8 cellular contexts compared by ENCODE assay signal in genomic region chr6:123415844-123416468, GRCh38.
DNase-seq lines count a peak whose midpoint lies in the region; ATAC-seq and TF ChIP-seq lines count a peak whose summit lies in the region.

No MANE protein-coding gene starts in this region.

- H3K79me2 ChIP-seq in mammary epithelial cell (ENCODE audit: insufficient read depth, low read length), result no peaks in the 10 kb centered on the region

- H3K4me1 Mint-ChIP-seq in natural killer cell, result no peaks in the 10 kb centered on the region
- H3K4me1 Mint-ChIP-seq in natural killer cell treated with Interleukin-12 subunit alpha and Interleukin-12 subunit beta and Interleukin-15 and Interleukin-18, amount 100 ng/mL, for 72 hours (ENCODE audit: low read depth in 2 of 2), result no peaks in the 10 kb centered on the region
- no peaks in the 10 kb centered on the region for H3K4me1 Mint-ChIP-seq in stimulated activated naive CD8-positive, alpha-beta T cell treated with anti-CD3 and anti-CD28 coated beads, Interleukin-15, amount 100 ng/mL, for 72 hours

- H3K36me3 ChIP-seq in HEK293 (ENCODE audit: control insufficient read depth in 2 of 2, insufficient read depth in 1 of 2, low read length in 2 of 2) (no peaks in the 10 kb centered on the region), Peyer's patch (no peaks in the 10 kb centered on the region), mammary epithelial cell (ENCODE audit: insufficient read depth, low read length) (no peaks in the 10 kb centered on the region)

- H3K4me2 ChIP-seq in mammary epithelial cell (ENCODE audit: insufficient read depth, low read depth, low read length), result no peak overlapping the region

- intact Hi-C loops in natural killer cell (cut with micrococcal nuclease) (loop anchor here (10.0 kb wide), 1 partner anchor 299 kb away; no protein-coding TSS in a partner anchor), mammary epithelial cell (cut with micrococcal nuclease) (loop anchor here (1.0 kb wide), 1 partner anchor 299 kb away; no protein-coding TSS in a partner anchor)

- no peaks in the 10 kb centered on the region for H3K36me3 Mint-ChIP-seq in natural killer cell
- H3K36me3 Mint-ChIP-seq in natural killer cell treated with Interleukin-12 subunit alpha and Interleukin-12 subunit beta and Interleukin-15 and Interleukin-18, amount 100 ng/mL, for 72 hours, result no peaks in the 10 kb centered on the region

- WGBS in mammary epithelial cell (ENCODE audit: low coverage, missing lambda C conversion rate), result 17% methylated on average over 6 of the region's 6 CpGs

- in situ Hi-C loops in mammary epithelial cell (cut with MboI; ENCODE audit: low sequenced_read_pairs in 2 of 2), result loop anchor here (5.0 to 10.0 kb wide), 2 partner anchors 296 to 299 kb away; no protein-coding TSS in a partner anchor

- H3K27ac ChIP-seq in HEK293 (ENCODE audit: extremely low read depth, low read depth, low read length), result no peak overlapping the region
- no peak overlapping the region for H3K27ac ChIP-seq in Peyer's patch
- H3K27ac ChIP-seq in mammary epithelial cell (ENCODE audit: insufficient read depth, low read depth, low read length), result no peak overlapping the region

- peak; percentile 50 for TF ChIP-seq CTCF in natural killer cell (IDR thresholded peaks at IDR 0.05)
- 0 out of 2 replicates have a peak, but pooled peaks have one; percentile 14 for TF ChIP-seq CTCF in HEK293 (tag by site-specific recombination; IDR thresholded peaks at IDR 0.05)
- TF ChIP-seq CTCF in Peyer's patch (IDR thresholded peaks at IDR 0.05), result peak in 5 of 6 experiments; percentile 2 to 52 (median 45)
- peak; percentile 68 to 73 for TF ChIP-seq CTCF in mammary epithelial cell (conservative IDR thresholded peaks at IDR 0.05 in 1 of 2, IDR thresholded peaks at IDR 0.05 in 1 of 2; ENCODE audit: extremely low read depth in 1 of 2, insufficient read depth in 1 of 2, low read depth in 1 of 2, low read length in 2 of 2)

- H3K9me3 ChIP-seq in HEK293 (ENCODE audit: control insufficient read depth, insufficient read depth, low read depth, low read length) (no peaks in the 10 kb centered on the region), Peyer's patch (no peaks in the 10 kb centered on the region), mammary epithelial cell (replicated peaks; ENCODE audit: insufficient read depth, low read length) (no peaks in the 10 kb centered on the region)

- H3K9me3 Mint-ChIP-seq in natural killer cell, result peaks cover 0 to 2% of the 10 kb centered on the region in 2 donors
- no peaks in the 10 kb centered on the region for H3K9me3 Mint-ChIP-seq in natural killer cell treated with Interleukin-12 subunit alpha and Interleukin-12 subunit beta and Interleukin-15 and Interleukin-18, amount 100 ng/mL, for 72 hours
- H3K9me3 Mint-ChIP-seq in stimulated activated naive CD8-positive, alpha-beta T cell treated with anti-CD3 and anti-CD28 coated beads, Interleukin-15, amount 100 ng/mL, for 72 hours, result no peaks in the 10 kb centered on the region

- H3K4me3 ChIP-seq in HEK293 (ENCODE audit: low read depth, low read length) (no peak overlapping the region), Peyer's patch (no peak overlapping the region), mammary epithelial cell (replicated peaks in 1 of 3; ENCODE audit: insufficient read depth in 1 of 3, low read depth in 2 of 3, low read length in 3 of 3) (no peak overlapping the region)

- TF ChIP-seq POLR2A in Peyer's patch (IDR thresholded peaks at IDR 0.05), result no peak

- ATAC-seq in natural killer cell, result no peak
- ATAC-seq in natural killer cell treated with Interleukin-12 subunit alpha and Interleukin-12 subunit beta and Interleukin-15 and Interleukin-18, amount 100 ng/mL, for 72 hours, result no peak
- ATAC-seq in stimulated activated naive CD8-positive, alpha-beta T cell treated with anti-CD3 and anti-CD28 coated beads, Interleukin-15, amount 100 ng/mL, for 72 hours, result no peak

- BruUV-seq in mammary epithelial cell (replicated peaks; lab: Mats Ljungman, UMichigan), result no TSS peak

- POLR2A ChIA-PET in HEK293 (lab: Yijun Ruan, JAX), result no interaction called here

- no peaks in the 10 kb centered on the region for H4K20me1 ChIP-seq in mammary epithelial cell (ENCODE audit: insufficient read depth, low read length)

- dilution Hi-C loops in mammary epithelial cell (cut with HindIII; ENCODE audit: low sequenced_read_pairs), result no loop called here

- H3K27me3 Mint-ChIP-seq in natural killer cell (ENCODE audit: low read depth in 2 of 2), result no peaks in the 10 kb centered on the region
- H3K27me3 Mint-ChIP-seq in natural killer cell treated with Interleukin-12 subunit alpha and Interleukin-12 subunit beta and Interleukin-15 and Interleukin-18, amount 100 ng/mL, for 72 hours, result no peaks in the 10 kb centered on the region
- H3K27me3 Mint-ChIP-seq in stimulated activated naive CD8-positive, alpha-beta T cell treated with anti-CD3 and anti-CD28 coated beads, Interleukin-15, amount 100 ng/mL, for 72 hours, result no peaks in the 10 kb centered on the region

- H3K27ac Mint-ChIP-seq in natural killer cell, result no peak overlapping the region
- no peak overlapping the region for H3K27ac Mint-ChIP-seq in natural killer cell treated with Interleukin-12 subunit alpha and Interleukin-12 subunit beta and Interleukin-15 and Interleukin-18, amount 100 ng/mL, for 72 hours
- no peak overlapping the region for H3K27ac Mint-ChIP-seq in stimulated activated naive CD8-positive, alpha-beta T cell treated with anti-CD3 and anti-CD28 coated beads, Interleukin-15, amount 100 ng/mL, for 72 hours

- DNase-seq in natural killer cell (no peak), Kasumi-1 (lab: John Stamatoyannopoulos, UW) (peak; percentile 43 to 71), Peyer's patch (peak in 2 of 3 donors; percentile 19 to 58), mammary epithelial cell (peak; percentile 23), kidney tubule cell (ENCODE audit: low spot score) (peak; percentile 63)
- no peak for DNase-seq in natural killer cell treated with Interleukin-12 subunit alpha and Interleukin-12 subunit beta and Interleukin-15 and Interleukin-18, amount 100 ng/mL, for 72 hours (ENCODE audit: low spot score)
- DNase-seq in stimulated activated naive CD8-positive, alpha-beta T cell treated with anti-CD3 and anti-CD28 coated beads, Interleukin-15, amount 100 ng/mL, for 72 hours, result peak; percentile 14 to 16

- H2AFZ ChIP-seq in mammary epithelial cell (ENCODE audit: low read depth, low read length), result no peak overlapping the region

- no peak overlapping the region for H3K4me3 Mint-ChIP-seq in natural killer cell
- no peak overlapping the region for H3K4me3 Mint-ChIP-seq in natural killer cell treated with Interleukin-12 subunit alpha and Interleukin-12 subunit beta and Interleukin-15 and Interleukin-18, amount 100 ng/mL, for 72 hours
- H3K4me3 Mint-ChIP-seq in stimulated activated naive CD8-positive, alpha-beta T cell treated with anti-CD3 and anti-CD28 coated beads, Interleukin-15, amount 100 ng/mL, for 72 hours, result no peak overlapping the region

- H3K4me1 ChIP-seq in HEK293 (ENCODE audit: control insufficient read depth, insufficient read depth, low read length), result no peaks in the 10 kb centered on the region
- no peaks in the 10 kb centered on the region for H3K4me1 ChIP-seq in Peyer's patch
- no peaks in the 10 kb centered on the region for H3K4me1 ChIP-seq in mammary epithelial cell (ENCODE audit: insufficient read depth, low read length)

- H3K9ac ChIP-seq in mammary epithelial cell (ENCODE audit: insufficient read depth, low read length), result no peak overlapping the region

- no peaks in the 10 kb centered on the region for H3K27me3 ChIP-seq in Peyer's patch
- no peaks in the 10 kb centered on the region for H3K27me3 ChIP-seq in mammary epithelial cell (ENCODE audit: insufficient read depth, low read length)

- CTCF ChIA-PET in HEK293 (lab: Yijun Ruan, JAX), result interaction anchor here (0.6 to 4.6 kb wide), 8 partner anchors 12 to 1439 kb away, joined by 3 to 39 read pairs (median 4); no protein-coding TSS in a partner anchor
- CTCF ChIA-PET in mammary epithelial cell (lab: Charles Lee; ENCODE audit: low non-redundant PET), result interaction anchor here (1.4 kb wide), 1 partner anchor 299 kb away, joined by 22 read pairs; no protein-coding TSS in a partner anchor

TF ChIP-seq in HEK293, 187 proteins besides CTCF, POLR2A, EP300 and RAD21:
- TF ChIP-seq ZNF654 (tag by site-specific recombination; IDR thresholded peaks at IDR 0.05; ENCODE audit: low read depth), result peak; percentile 71
- peak; percentile 48; the same call in 1 of the 2 replicates for TF ChIP-seq ZNF660 (tag by site-specific recombination; IDR thresholded peaks at IDR 0.05)
- TF ChIP-seq, protein P1, sequence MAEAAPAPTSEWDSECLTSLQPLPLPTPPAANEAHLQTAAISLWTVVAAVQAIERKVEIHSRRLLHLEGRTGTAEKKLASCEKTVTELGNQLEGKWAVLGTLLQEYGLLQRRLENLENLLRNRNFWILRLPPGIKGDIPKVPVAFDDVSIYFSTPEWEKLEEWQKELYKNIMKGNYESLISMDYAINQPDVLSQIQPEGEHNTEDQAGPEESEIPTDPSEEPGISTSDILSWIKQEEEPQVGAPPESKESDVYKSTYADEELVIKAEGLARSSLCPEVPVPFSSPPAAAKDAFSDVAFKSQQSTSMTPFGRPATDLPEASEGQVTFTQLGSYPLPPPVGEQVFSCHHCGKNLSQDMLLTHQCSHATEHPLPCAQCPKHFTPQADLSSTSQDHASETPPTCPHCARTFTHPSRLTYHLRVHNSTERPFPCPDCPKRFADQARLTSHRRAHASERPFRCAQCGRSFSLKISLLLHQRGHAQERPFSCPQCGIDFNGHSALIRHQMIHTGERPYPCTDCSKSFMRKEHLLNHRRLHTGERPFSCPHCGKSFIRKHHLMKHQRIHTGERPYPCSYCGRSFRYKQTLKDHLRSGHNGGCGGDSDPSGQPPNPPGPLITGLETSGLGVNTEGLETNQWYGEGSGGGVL (tag by site-specific recombination; IDR thresholded peaks at IDR 0.05), result no peak

Comparison
In these comparisons a context has a peak if more than half of its experiments do, and no peak if none do; other contexts are left out.
1. DNase-seq: peak in Kasumi-1 (2 of 2), Peyer's patch (2 of 3), mammary epithelial cell (single experiment), kidney tubule cell (single experiment) and stimulated activated naive CD8-positive, alpha-beta T cell treated with anti-CD3 and anti-CD28 coated beads, Interleukin-15, amount 100 ng/mL, for 72 hours (2 of 2); none in natural killer cell (single experiment) and natural killer cell treated with Interleukin-12 subunit alpha and Interleukin-12 subunit beta and Interleukin-15 and Interleukin-18, amount 100 ng/mL, for 72 hours (single experiment).
2. CTCF ChIP-seq: peak in every context shown above with its lines; median percentile 70 in mammary epithelial cell; 50 in natural killer cell; 45 in Peyer's patch; 14 in HEK293.